In genomic region chr3:120683671-120684301, GRCh38 we compare ENCODE assay signal across 16 cellular contexts. TPM values are rescaled to one million over a fixed set of nuclear protein-coding genes. Genes with fewer than 3 reads are reported as not detected.
"Had no signal": no experiment of that assay in that cellular context is flagged by ENCODE, and none has a peak within 500 bp of the region (broad histone marks: within the 10 kb centered on the region; RNA-seq: fewer than 3 reads in every experiment).

No MANE protein-coding gene starts in this region.

- ATAC-seq: activated T-helper 17 cell treated with anti-CD3 and anti-CD28 coated beads, Interleukin-2, amount 50 U/mL, for 72 hours; T-cell had no signal

- H3K4me1 Mint-ChIP-seq: activated T-helper 17 cell treated with anti-CD3 and anti-CD28 coated beads, Interleukin-2, amount 50 U/mL, for 72 hours; immature natural killer cell; T-cell had no signal

- H3K4me3 ChIP-seq: esophagus muscularis mucosa, sigmoid colon, tibial nerve had no signal

- H3K4me3 Mint-ChIP-seq: activated T-helper 17 cell treated with anti-CD3 and anti-CD28 coated beads, Interleukin-2, amount 50 U/mL, for 72 hours; immature natural killer cell; natural killer cell treated with Interleukin-12 subunit alpha and Interleukin-12 subunit beta and Interleukin-15 and Interleukin-18, amount 100 ng/mL, for 72 hours; T-cell had no signal

- H3K27me3 Mint-ChIP-seq: activated T-helper 17 cell treated with anti-CD3 and anti-CD28 coated beads, Interleukin-2, amount 50 U/mL, for 72 hours; T-cell had no signal

- H3K36me3 Mint-ChIP-seq: natural killer cell treated with Interleukin-12 subunit alpha and Interleukin-12 subunit beta and Interleukin-15 and Interleukin-18, amount 100 ng/mL, for 72 hours had no signal

- DNase-seq: activated CD4-positive, alpha-beta T cell treated with anti-CD3 and anti-CD28 coated beads for 48 hours; activated naive CD4-positive, alpha-beta T cell treated with anti-CD3 and anti-CD28 coated beads, Interleukin-2, amount 50 U/mL, for 16 hours; activated T-cell treated with anti-CD3 and anti-CD28 coated beads for 4 hours; brain microvascular endothelial cell; immature natural killer cell; mammary epithelial cell; occipital lobe; sigmoid colon; stimulated activated CD4-positive, alpha-beta T cell treated with anti-CD3 and anti-CD28 coated beads, Interleukin-2, amount 100 ng/mL, for 48 hours; stimulated activated CD8-positive, alpha-beta memory T cell treated with anti-CD3 and anti-CD28 coated beads, Interleukin-4, amount 100 ng/mL, for 48 hours; T-cell; WERI-Rb-1 had no signal

- H3K27ac Mint-ChIP-seq: activated T-helper 17 cell treated with anti-CD3 and anti-CD28 coated beads, Interleukin-2, amount 50 U/mL, for 72 hours; immature natural killer cell; natural killer cell treated with Interleukin-12 subunit alpha and Interleukin-12 subunit beta and Interleukin-15 and Interleukin-18, amount 100 ng/mL, for 72 hours; T-cell had no signal

- H3K27me3 ChIP-seq: brain microvascular endothelial cell, esophagus muscularis mucosa, sigmoid colon, tibial nerve had no signal

- H3K27ac ChIP-seq: brain microvascular endothelial cell, esophagus muscularis mucosa, sigmoid colon, tibial nerve, WERI-Rb-1 had no signal

- H3K9me3 Mint-ChIP-seq: activated T-helper 17 cell treated with anti-CD3 and anti-CD28 coated beads, Interleukin-2, amount 50 U/mL, for 72 hours; immature natural killer cell; natural killer cell treated with Interleukin-12 subunit alpha and Interleukin-12 subunit beta and Interleukin-15 and Interleukin-18, amount 100 ng/mL, for 72 hours; T-cell had no signal

- H3K9me3 ChIP-seq: esophagus muscularis mucosa, sigmoid colon, tibial nerve had no signal

- H3K36me3 ChIP-seq: brain microvascular endothelial cell, WERI-Rb-1 had no signal

RNA-seq across cellular contexts. Expression of gene HGD, which starts 1.7 kb away (rescaled TPM):
- total RNA-seq: tibial nerve had no signal
- polyA plus RNA-seq: mammary epithelial cell had no signal
